ENCODE assay signal across 12 cellular contexts in the genomic region with DNA sequence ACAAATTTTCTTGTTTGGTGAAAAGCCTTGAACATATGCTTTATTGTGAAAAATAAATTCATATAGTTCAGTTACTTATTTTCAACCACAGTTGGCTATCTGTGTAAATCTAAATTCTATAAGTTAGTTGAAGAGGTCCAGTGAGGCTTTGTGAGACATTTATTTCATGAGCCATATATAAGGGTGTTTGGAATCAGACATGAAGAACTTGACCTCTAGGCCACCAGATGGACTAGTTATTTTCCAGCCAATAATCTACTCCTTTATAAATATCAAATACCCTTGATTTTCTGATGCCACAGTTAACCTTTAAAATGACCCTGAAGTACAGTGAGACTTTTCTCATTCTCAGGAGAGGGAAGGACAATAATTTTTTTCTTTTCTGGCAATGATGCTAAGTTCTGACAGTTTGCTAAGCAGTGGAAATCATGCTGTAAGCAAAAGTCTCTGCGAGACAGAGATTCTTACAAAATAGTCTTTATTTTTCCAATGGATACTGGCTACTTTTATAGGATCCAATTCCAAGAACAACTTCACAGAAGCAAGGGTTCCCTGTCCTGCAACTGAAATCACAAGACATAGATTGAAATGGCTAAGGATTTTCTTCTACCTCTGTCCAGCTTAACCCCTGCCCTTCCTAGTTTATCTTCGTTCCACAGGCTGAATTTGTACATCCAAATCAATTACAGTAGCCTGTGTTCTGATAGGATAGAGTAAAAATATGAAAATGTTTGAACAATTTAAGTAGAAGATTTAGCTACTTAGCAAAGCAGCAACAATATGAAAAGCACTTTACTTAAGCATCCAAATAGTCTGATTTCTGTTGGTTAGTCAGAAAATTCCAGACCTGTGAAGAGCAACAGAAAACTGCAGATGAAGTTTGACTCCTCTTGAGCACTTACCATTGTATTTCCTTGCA. TPM values are rescaled to one million over a fixed set of nuclear protein-coding genes. Genes with fewer than 3 reads are reported as not detected.
DNase-seq lines count a peak whose midpoint lies in the region; ATAC-seq, FAIRE-seq and TF ChIP-seq lines count a peak whose summit lies in the region.
"Had no signal": no experiment of that assay in that cellular context is flagged by ENCODE, and none has a peak within 500 bp of the region (broad histone marks: within the 10 kb centered on the region; RNA-seq: fewer than 3 reads in every experiment).

No MANE protein-coding gene starts in this region.

- H3K4me2 ChIP-seq in OCI-LY7 (ENCODE audit: low read length), result no peak overlapping the region

- peak overlapping the region; percentile 77 to 81 for H3K4me3 ChIP-seq in muscle layer of duodenum (ENCODE audit: low read depth in 1 of 2, low read length in 2 of 2)
- H3K4me3 ChIP-seq in OCI-LY7 (ENCODE audit: low read depth, low read length, poor library complexity, severe bottlenecking), result no peak overlapping the region

- no peaks in the 10 kb centered on the region for H4K20me1 ChIP-seq in OCI-LY7 (ENCODE audit: insufficient read depth, low read length)

- no peak for ATAC-seq in natural killer cell
- no peak for ATAC-seq in natural killer cell treated with Interleukin-12 subunit alpha and Interleukin-12 subunit beta and Interleukin-15 and Interleukin-18, amount 100 ng/mL, for 72 hours
- ATAC-seq in activated CD4-positive, CD25-positive, alpha-beta regulatory T cell treated with anti-CD3 and anti-CD28 coated beads, Interleukin-2, amount 50 U/mL, for 24 hours, result no peak
- ATAC-seq: esophagus mucosa, pancreas had no signal

- peak overlapping the region; percentile 94 for H3K4me3 Mint-ChIP-seq in natural killer cell
- H3K4me3 Mint-ChIP-seq in natural killer cell treated with Interleukin-12 subunit alpha and Interleukin-12 subunit beta and Interleukin-15 and Interleukin-18, amount 100 ng/mL, for 72 hours, result no peak overlapping the region
- H3K4me3 Mint-ChIP-seq: B cell had no signal

- no peaks in the 10 kb centered on the region for H3K27me3 ChIP-seq in muscle layer of duodenum (ENCODE audit: low read depth, low read length)
- H3K27me3 ChIP-seq: pancreas had no signal

- H3K9me2 ChIP-seq in OCI-LY7 (ENCODE audit: insufficient read depth, low read length), result no peaks in the 10 kb centered on the region

- DNase-seq in natural killer cell (no peak), OCI-LY7 (ENCODE audit: low spot score) (no peak), GM20000 (ENCODE audit: low spot score) (no peak), inferior parietal cortex (ENCODE audit: extremely low spot score) (no peak)
- no peak for DNase-seq in natural killer cell treated with Interleukin-12 subunit alpha and Interleukin-12 subunit beta and Interleukin-15 and Interleukin-18, amount 100 ng/mL, for 72 hours (ENCODE audit: low spot score)
- DNase-seq: NK-92 treated with Interleukin-12 subunit alpha and Interleukin-12 subunit beta, amount 100 ng/mL, for 24 hours; pancreas had no signal

- POLR2A ChIA-PET in OCI-LY7 (lab: Charles Lee), result interaction anchor here (1.0 kb wide), 1 partner anchor 19 kb away, joined by 3 read pairs; no protein-coding TSS in a partner anchor

- peaks cover 0 to 4% of the 10 kb centered on the region in 2 donors for H3K36me3 ChIP-seq in muscle layer of duodenum (ENCODE audit: control insufficient read depth in 1 of 2, insufficient read depth in 2 of 2, low read length in 2 of 2)
- no peaks in the 10 kb centered on the region for H3K36me3 ChIP-seq in OCI-LY7 (ENCODE audit: insufficient read depth, low read length)
- H3K36me3 ChIP-seq: pancreas had no signal

- peaks cover 0 to 2% of the 10 kb centered on the region in 2 donors for H3K9me3 Mint-ChIP-seq in natural killer cell
- peaks cover 8% of the 10 kb centered on the region for H3K9me3 Mint-ChIP-seq in natural killer cell treated with Interleukin-12 subunit alpha and Interleukin-12 subunit beta and Interleukin-15 and Interleukin-18, amount 100 ng/mL, for 72 hours

- intact Hi-C loops in natural killer cell (cut with micrococcal nuclease) (no loop called here), OCI-LY7 (cut with micrococcal nuclease; ENCODE audit: unreplicated experiment) (no loop called here)

- no peaks in the 10 kb centered on the region for H3K79me2 ChIP-seq in OCI-LY7 (ENCODE audit: insufficient read depth, low read depth, low read length)

- H3K27ac ChIP-seq in muscle layer of duodenum (ENCODE audit: low read length) (peak overlapping the region; percentile 13), OCI-LY7 (ENCODE audit: low read depth, low read length, poor library complexity, severe bottlenecking) (no peak overlapping the region)
- H3K27ac ChIP-seq: pancreas had no signal

- peak overlapping the region in 1 of 2 donors; percentile 16 for H3K27ac Mint-ChIP-seq in natural killer cell
- no peak overlapping the region for H3K27ac Mint-ChIP-seq in natural killer cell treated with Interleukin-12 subunit alpha and Interleukin-12 subunit beta and Interleukin-15 and Interleukin-18, amount 100 ng/mL, for 72 hours
- H3K27ac Mint-ChIP-seq: B cell had no signal

- H3K4me1 Mint-ChIP-seq in natural killer cell, result peaks cover 21 to 33% of the 10 kb centered on the region in 2 donors
- H3K4me1 Mint-ChIP-seq in natural killer cell treated with Interleukin-12 subunit alpha and Interleukin-12 subunit beta and Interleukin-15 and Interleukin-18, amount 100 ng/mL, for 72 hours (ENCODE audit: low read depth in 2 of 2), result peaks cover 13 to 15% of the 10 kb centered on the region in 2 donors

- H3K9me3 ChIP-seq in muscle layer of duodenum (ENCODE audit: control insufficient read depth in 1 of 2, low read length in 2 of 2) (peaks cover 0 to 4% of the 10 kb centered on the region in 2 donors), OCI-LY7 (ENCODE audit: low read length) (no peaks in the 10 kb centered on the region)
- H3K9me3 ChIP-seq: pancreas had no signal

- TF ChIP-seq CTCF in natural killer cell (IDR thresholded peaks at IDR 0.05), result no peak
- TF ChIP-seq CTCF in OCI-LY7 (conservative IDR thresholded peaks at IDR 0.05; ENCODE audit: low read length), result no peak
- no peak for TF ChIP-seq CTCF in GM20000 (IDR thresholded peaks at IDR 0.05; ENCODE audit: extremely low read depth, missing control alignments)

- H3K4me1 ChIP-seq in muscle layer of duodenum (ENCODE audit: control insufficient read depth in 1 of 2, insufficient read depth in 2 of 2, low read length in 2 of 2) (peaks cover 0 to 5% of the 10 kb centered on the region in 2 donors), OCI-LY7 (ENCODE audit: insufficient read depth, low read length, poor library complexity, severe bottlenecking) (no peaks in the 10 kb centered on the region)

- FAIRE-seq in endometrium (lab: Jason Lieb, UNC), result peak; percentile 8

- CTCF ChIA-PET in OCI-LY7 (lab: Charles Lee; ENCODE audit: unreplicated experiment), result no interaction called here

- peaks cover 20 to 25% of the 10 kb centered on the region in 2 donors for H3K27me3 Mint-ChIP-seq in natural killer cell (ENCODE audit: low read depth in 2 of 2)
- peaks cover 14 to 36% of the 10 kb centered on the region in 2 donors for H3K27me3 Mint-ChIP-seq in natural killer cell treated with Interleukin-12 subunit alpha and Interleukin-12 subunit beta and Interleukin-15 and Interleukin-18, amount 100 ng/mL, for 72 hours

- H2AFZ ChIP-seq in OCI-LY7 (ENCODE audit: low read length), result no peak overlapping the region

- no TSS peak for BruUV-seq in OCI-LY7 (replicated peaks; lab: Mats Ljungman, UMichigan)

- H3K36me3 Mint-ChIP-seq in natural killer cell, result peaks cover 17% of the 10 kb centered on the region
- peaks cover 13% of the 10 kb centered on the region for H3K36me3 Mint-ChIP-seq in natural killer cell treated with Interleukin-12 subunit alpha and Interleukin-12 subunit beta and Interleukin-15 and Interleukin-18, amount 100 ng/mL, for 72 hours

RNA-seq across cellular contexts. Expression of a gene that starts 2.3 kb away (rescaled TPM):
- 1 to 10 TPM; 1.5 to 2.3 (median 1.5) TPM for total RNA-seq in natural killer cell
- under 1 TPM in 1 of 2 donors, not detected in 1; 0.24 TPM for total RNA-seq in natural killer cell treated with Interleukin-12 subunit alpha and Interleukin-12 subunit beta and Interleukin-15 and Interleukin-18, amount 100 ng/mL, for 72 hours
- not detected in 2 replicates for total RNA-seq in OCI-LY7 (2014; rRNA removed; shearing (Covaris generic))
- total RNA-seq in OCI-LY7 (2022), result not detected in 2 replicates
- total RNA-seq: B cell had no signal
